In genomic region chr3:108131105-108131794, GRCh38 we compare ENCODE assay signal across 10 cellular contexts. TPM values are rescaled to one million over a fixed set of nuclear protein-coding genes. Genes with fewer than 3 reads are reported as not detected.
DNase-seq lines count a peak whose midpoint lies in the region; ATAC-seq, FAIRE-seq and TF ChIP-seq lines count a peak whose summit lies in the region.
"Had no signal": no experiment of that assay in that cellular context is flagged by ENCODE, and none has a peak within 500 bp of the region (broad histone marks: within the 10 kb centered on the region; RNA-seq: fewer than 3 reads in every experiment).

No MANE protein-coding gene starts in this region.

- ATAC-seq in K562 (no peak), GM19455 (IDR thresholded peaks at IDR 0.05; ENCODE audit: unreplicated experiment) (no peak)

- no peak overlapping the region; a peak in 1 of 4 replicates for H3K9ac ChIP-seq in K562 (ENCODE audit: insufficient read depth in 1 of 2, low read depth in 2 of 2, low read length in 2 of 2)

- no peaks in the 10 kb centered on the region for H3K9me1 ChIP-seq in K562 (ENCODE audit: control insufficient read depth, insufficient read depth, low read length)

- no peak overlapping the region; the same call in 1 of the 2 replicates for H3K4me2 ChIP-seq in K562 (ENCODE audit: insufficient read depth, low read length)

- TF ChIP-seq POLR2A in K562 (conservative IDR thresholded peaks at IDR 0.05), result no peak

- peak; percentile 38 for DNase-seq in Caki2 (ENCODE audit: low read depth)
- peak; percentile 94 for DNase-seq in LHCN-M2 (ENCODE audit: low read depth)
- DNase-seq in K562 (ENCODE audit: extremely low read depth in 1 of 4, low spot score in 3 of 4), result no peak
- no peak for DNase-seq in SIG-M5 (lab: John Stamatoyannopoulos, UW)
- no peak for DNase-seq in substantia nigra (lab: John Stamatoyannopoulos, UW)
- no peak for DNase-seq in ureter (ENCODE audit: low spot score)
- DNase-seq: hypothalamus had no signal

- CTCF ChIA-PET in K562 (lab: Yijun Ruan, JAX; ENCODE audit: low intra/inter-chr PET ratio), result no interaction called here

- H3K79me2 ChIP-seq in K562 (ENCODE audit: control insufficient read depth, insufficient read depth, low read length), result no peaks in the 10 kb centered on the region

- in situ Hi-C loops in Caki2 (cut with HindIII; ENCODE audit: low pct_unique_long_range_greater_than_20kb, low sequenced_read_pairs) (no loop called here), K562 (cut with MboI) (no loop called here)

- H3K4me3 ChIP-seq in K562 (no peak overlapping the region), neutrophil (ENCODE audit: low read depth in 1 of 2, low read length in 1 of 2) (peak overlapping the region in 1 of 2 experiments; percentile 57)

- H3K4me1 ChIP-seq in K562 (replicated peaks in 1 of 2; ENCODE audit: control insufficient read depth in 2 of 2, insufficient read depth in 2 of 2, low read length in 2 of 2), result peaks cover 0 to 27% of the 10 kb centered on the region in 2 experiments; a peak in 3 of 5 replicates
- peaks cover 44 to 50% of the 10 kb centered on the region in 2 experiments for H3K4me1 ChIP-seq in neutrophil (ENCODE audit: control insufficient read depth in 1 of 2, insufficient read depth in 1 of 2, low read depth in 1 of 2, low read length in 1 of 2)

- no TSS peak for BruUV-seq in K562 (replicated peaks; lab: Mats Ljungman, UMichigan)

- intact Hi-C loops in K562 (cut with micrococcal nuclease), result loop anchor here (5.0 kb wide), 1 partner anchor 34 kb away; no protein-coding TSS in a partner anchor

- H4K20me1 ChIP-seq in K562 (replicated peaks; ENCODE audit: control insufficient read depth, insufficient read depth, low read length), result no peaks in the 10 kb centered on the region

- H3K27me3 ChIP-seq in K562 (ENCODE audit: control insufficient read depth in 2 of 2, insufficient read depth in 2 of 2, low read length in 2 of 2) (no peaks in the 10 kb centered on the region), neutrophil (no peaks in the 10 kb centered on the region)

- H2AFZ ChIP-seq in K562 (ENCODE audit: low read depth, low read length), result peak overlapping the region; percentile 11; the same call in 1 of the 2 replicates

- FAIRE-seq in K562 (lab: Jason Lieb, UNC), result no peak
- FAIRE-seq: GM18507 had no signal

- WGBS in K562 (ENCODE audit: insufficient coverage, low coverage, missing lambda C conversion rate), result 38% methylated on average over 5 of the region's 5 CpGs

- no peak for TF ChIP-seq RAD21 in K562 (CRISPR knock-in tag; conservative IDR thresholded peaks at IDR 0.05 in 1 of 2, IDR thresholded peaks at IDR 0.05 in 1 of 2)

- TF ChIP-seq CTCF in K562 (IDR thresholded peaks at IDR 0.05 in 2 of 3, conservative IDR thresholded peaks at IDR 0.05 in 1 of 3; ENCODE audit: insufficient read depth in 2 of 3, low read depth in 1 of 3, low read length in 3 of 3) (no peak), neutrophil (IDR thresholded peaks at IDR 0.05) (no peak)

- no peak for TF ChIP-seq EP300 in K562 (IDR thresholded peaks at IDR 0.05; ENCODE audit: low read length)

- POLR2A ChIA-PET in K562 (lab: Yijun Ruan, JAX), result no interaction called here

- H3K36me3 ChIP-seq in K562 (ENCODE audit: control insufficient read depth, insufficient read depth, low read length) (no peaks in the 10 kb centered on the region; the same call in 2 of the 3 replicates), neutrophil (no peaks in the 10 kb centered on the region)

- H3K9me3 ChIP-seq in K562 (replicated peaks; ENCODE audit: control insufficient read depth, insufficient read depth, low read depth, low read length) (no peaks in the 10 kb centered on the region), neutrophil (no peaks in the 10 kb centered on the region)

- H3K27ac ChIP-seq in K562 (ENCODE audit: extremely low read depth, low read depth, low read length), result 0 out of 3 replicates have a peak overlapping the region, but pooled peaks have one; percentile 25
- peak overlapping the region; percentile 80 for H3K27ac ChIP-seq in neutrophil
- H3K27ac ChIP-seq in substantia nigra (ENCODE audit: low read depth, low read length, poor library complexity, severe bottlenecking), result no peak overlapping the region

TF ChIP-seq in K562, 482 proteins besides CTCF, POLR2A, EP300 and RAD21:
- TF ChIP-seq ZBTB40 (IDR thresholded peaks at IDR 0.05) (no peak), ZBTB40 (CRISPR knock-in tag; IDR thresholded peaks at IDR 0.05) (no peak), MEIS2 (IDR thresholded peaks at IDR 0.05; ENCODE audit: partially characterized antibody) (peak; percentile 24), FOSL1 (tag; conservative IDR thresholded peaks at IDR 0.05) (peak; percentile 30; the same call in 1 of the 2 replicates)
TF ChIP-seq in K562: peak in this region for 2.

RNA-seq across cellular contexts. Expression of gene CD47, which starts 40.4 kb away (rescaled TPM):
- 31.8 and 62.4 TPM in 2 replicates for total RNA-seq in Caki2 (2014; rRNA removed; shearing (Covaris generic); ENCODE audit: low replicate concordance)
- total RNA-seq in LHCN-M2 (2014; rRNA removed), result 82.0 and 97.1 TPM in 2 replicates
- polyA plus RNA-seq in LHCN-M2 (2012), result 30.7 TPM
- total RNA-seq in K562 (2011; cell fraction: chromatin; rRNA removed; ENCODE audit: low replicate concordance), result 23.7 and 67.2 TPM in 2 replicates
- 12.6 and 14.2 TPM in 2 replicates for total RNA-seq in K562 (2011; cell fraction: nucleolus; rRNA removed)
- 44.8 and 62.4 TPM in 2 replicates for total RNA-seq in K562 (2011; cell fraction: nucleoplasm; rRNA removed)
- 21.3 and 24.3 TPM in 2 replicates for total RNA-seq in K562 (2014; rRNA removed)
- total RNA-seq in K562 (2014; rRNA removed; fragmentation: Illumina TruSeq; extraction: Trizol), result 54.4 and 64.0 TPM in 2 replicates
- 38.5 and 41.5 TPM in 2 replicates for total RNA-seq in K562 (2015; rRNA removed; fragmentation: Illumina TruSeq; extraction: Trizol)
- 36.2 and 36.3 TPM in 2 replicates for total RNA-seq in K562 (2021)
- polyA plus RNA-seq in K562 (2011; rRNA removed), result 27.5 and 62.6 TPM in 2 replicates
- 15.3 and 38.6 TPM in 2 replicates for polyA plus RNA-seq in K562 (2011; cell fraction: cytosol; rRNA removed)
- 22.4 and 32.0 TPM in 2 replicates for polyA plus RNA-seq in K562 (2011; cell fraction: nucleus; rRNA removed)
- polyA plus RNA-seq in K562 (2012), result 42.9 and 74.0 TPM in 2 replicates
- polyA plus RNA-seq in K562 (2014; fragmentation: Illumina TruSeq; extraction: Trizol), result 36.3 and 38.1 TPM in 2 replicates
- 10 to 100 TPM; 10.2 to 14.9 TPM for polyA plus RNA-seq in K562 (2014; fragmentation: Nextera tagmentation; extraction: Ambion mirVana)
- polyA plus RNA-seq in K562 (2014; rRNA removed), result 29.8 and 38.7 TPM in 2 replicates
- polyA minus RNA-seq in K562 (2011; rRNA and poly(A)+ RNA removed), result 28.5 and 46.2 TPM in 2 replicates
- 8.7 and 22.3 TPM in 2 replicates for polyA minus RNA-seq in K562 (2011; cell fraction: cytosol; rRNA and poly(A)+ RNA removed)
- 19.5 and 38.5 TPM in 2 replicates for polyA minus RNA-seq in K562 (2011; cell fraction: nucleus; rRNA and poly(A)+ RNA removed)
- total RNA-seq in ureter, result 76.5 TPM

Comparison
In these comparisons a context has a peak if more than half of its experiments do, and no peak if none do; other contexts are left out.
1. DNase-seq: peak in Caki2 (single experiment) and LHCN-M2 (single experiment); none in K562 (0 of 4), SIG-M5 (single experiment), substantia nigra (0 of 49) and ureter (single experiment).